ENCODE assay signal across 1 cellular context in the genomic region with DNA sequence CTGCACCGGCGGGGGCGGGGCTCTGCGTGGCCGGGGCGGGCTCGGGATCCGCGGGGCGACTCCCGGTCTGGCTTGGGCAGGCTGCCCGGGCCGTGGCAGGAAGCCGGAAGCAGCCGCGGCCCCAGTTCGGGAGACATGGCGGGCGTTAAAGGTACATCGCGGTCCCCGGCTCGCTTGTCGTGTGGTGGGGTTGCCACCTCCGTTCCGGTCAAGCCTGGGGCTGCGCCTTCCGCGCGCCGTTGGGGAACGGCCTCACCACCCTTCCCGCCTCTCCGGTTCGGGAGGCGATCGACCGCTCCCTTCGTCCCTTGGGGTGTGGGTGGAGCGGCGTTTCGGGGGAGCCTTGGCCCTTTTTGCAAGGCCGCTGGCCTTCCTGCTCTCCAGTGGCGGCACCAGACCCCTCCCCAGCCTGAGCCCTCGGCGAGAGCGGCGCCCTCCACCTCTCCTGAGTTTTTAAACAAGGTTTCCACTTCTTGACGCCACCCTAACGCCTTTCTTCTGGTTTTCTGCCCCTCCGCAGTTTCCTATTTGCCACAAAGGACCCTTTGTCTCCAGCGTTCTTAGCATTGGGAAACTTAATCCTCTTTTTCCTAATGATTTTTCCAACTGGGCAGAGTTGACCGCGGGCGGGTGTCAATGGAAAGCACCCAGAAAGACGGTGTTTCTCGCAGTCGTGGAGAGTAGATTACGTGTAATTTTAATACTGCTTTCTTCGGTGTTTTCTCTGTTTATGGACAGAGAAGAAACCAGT.
TF ChIP-seq lines count a peak whose summit lies in the region.

A gene with protein sequence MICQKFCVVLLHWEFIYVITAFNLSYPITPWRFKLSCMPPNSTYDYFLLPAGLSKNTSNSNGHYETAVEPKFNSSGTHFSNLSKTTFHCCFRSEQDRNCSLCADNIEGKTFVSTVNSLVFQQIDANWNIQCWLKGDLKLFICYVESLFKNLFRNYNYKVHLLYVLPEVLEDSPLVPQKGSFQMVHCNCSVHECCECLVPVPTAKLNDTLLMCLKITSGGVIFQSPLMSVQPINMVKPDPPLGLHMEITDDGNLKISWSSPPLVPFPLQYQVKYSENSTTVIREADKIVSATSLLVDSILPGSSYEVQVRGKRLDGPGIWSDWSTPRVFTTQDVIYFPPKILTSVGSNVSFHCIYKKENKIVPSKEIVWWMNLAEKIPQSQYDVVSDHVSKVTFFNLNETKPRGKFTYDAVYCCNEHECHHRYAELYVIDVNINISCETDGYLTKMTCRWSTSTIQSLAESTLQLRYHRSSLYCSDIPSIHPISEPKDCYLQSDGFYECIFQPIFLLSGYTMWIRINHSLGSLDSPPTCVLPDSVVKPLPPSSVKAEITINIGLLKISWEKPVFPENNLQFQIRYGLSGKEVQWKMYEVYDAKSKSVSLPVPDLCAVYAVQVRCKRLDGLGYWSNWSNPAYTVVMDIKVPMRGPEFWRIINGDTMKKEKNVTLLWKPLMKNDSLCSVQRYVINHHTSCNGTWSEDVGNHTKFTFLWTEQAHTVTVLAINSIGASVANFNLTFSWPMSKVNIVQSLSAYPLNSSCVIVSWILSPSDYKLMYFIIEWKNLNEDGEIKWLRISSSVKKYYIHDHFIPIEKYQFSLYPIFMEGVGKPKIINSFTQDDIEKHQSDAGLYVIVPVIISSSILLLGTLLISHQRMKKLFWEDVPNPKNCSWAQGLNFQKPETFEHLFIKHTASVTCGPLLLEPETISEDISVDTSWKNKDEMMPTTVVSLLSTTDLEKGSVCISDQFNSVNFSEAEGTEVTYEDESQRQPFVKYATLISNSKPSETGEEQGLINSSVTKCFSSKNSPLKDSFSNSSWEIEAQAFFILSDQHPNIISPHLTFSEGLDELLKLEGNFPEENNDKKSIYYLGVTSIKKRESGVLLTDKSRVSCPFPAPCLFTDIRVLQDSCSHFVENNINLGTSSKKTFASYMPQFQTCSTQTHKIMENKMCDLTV (plus strand): TSS at position 79 of the 751 bp plus-strand sequence. CDS start 144,898 bp downstream, outside the sequence.
A gene with protein sequence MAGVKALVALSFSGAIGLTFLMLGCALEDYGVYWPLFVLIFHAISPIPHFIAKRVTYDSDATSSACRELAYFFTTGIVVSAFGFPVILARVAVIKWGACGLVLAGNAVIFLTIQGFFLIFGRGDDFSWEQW (plus strand): TSS at position 79 of the 751 bp plus-strand sequence. CDS start 57 bp downstream, at position 136.

TF ChIP-seq in HepG2, 621 proteins besides CTCF, POLR2A, EP300 and RAD21 (continued from another document and continues in another):
- TF ChIP-seq, protein P1, sequence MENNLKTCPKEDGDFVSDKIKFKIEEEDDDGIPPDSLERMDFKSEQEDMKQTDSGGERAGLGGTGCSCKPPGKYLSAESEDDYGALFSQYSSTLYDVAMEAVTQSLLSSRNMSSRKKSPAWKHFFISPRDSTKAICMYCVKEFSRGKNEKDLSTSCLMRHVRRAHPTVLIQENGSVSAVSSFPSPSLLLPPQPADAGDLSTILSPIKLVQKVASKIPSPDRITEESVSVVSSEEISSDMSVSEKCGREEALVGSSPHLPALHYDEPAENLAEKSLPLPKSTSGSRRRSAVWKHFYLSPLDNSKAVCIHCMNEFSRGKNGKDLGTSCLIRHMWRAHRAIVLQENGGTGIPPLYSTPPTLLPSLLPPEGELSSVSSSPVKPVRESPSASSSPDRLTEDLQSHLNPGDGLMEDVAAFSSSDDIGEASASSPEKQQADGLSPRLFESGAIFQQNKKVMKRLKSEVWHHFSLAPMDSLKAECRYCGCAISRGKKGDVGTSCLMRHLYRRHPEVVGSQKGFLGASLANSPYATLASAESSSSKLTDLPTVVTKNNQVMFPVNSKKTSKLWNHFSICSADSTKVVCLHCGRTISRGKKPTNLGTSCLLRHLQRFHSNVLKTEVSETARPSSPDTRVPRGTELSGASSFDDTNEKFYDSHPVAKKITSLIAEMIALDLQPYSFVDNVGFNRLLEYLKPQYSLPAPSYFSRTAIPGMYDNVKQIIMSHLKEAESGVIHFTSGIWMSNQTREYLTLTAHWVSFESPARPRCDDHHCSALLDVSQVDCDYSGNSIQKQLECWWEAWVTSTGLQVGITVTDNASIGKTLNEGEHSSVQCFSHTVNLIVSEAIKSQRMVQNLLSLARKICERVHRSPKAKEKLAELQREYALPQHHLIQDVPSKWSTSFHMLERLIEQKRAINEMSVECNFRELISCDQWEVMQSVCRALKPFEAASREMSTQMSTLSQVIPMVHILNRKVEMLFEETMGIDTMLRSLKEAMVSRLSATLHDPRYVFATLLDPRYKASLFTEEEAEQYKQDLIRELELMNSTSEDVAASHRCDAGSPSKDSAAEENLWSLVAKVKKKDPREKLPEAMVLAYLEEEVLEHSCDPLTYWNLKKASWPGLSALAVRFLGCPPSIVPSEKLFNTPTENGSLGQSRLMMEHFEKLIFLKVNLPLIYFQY (CRISPR knock-in tag; IDR thresholded peaks at IDR 0.05; ENCODE audit: borderline replicate concordance): peak; percentile 39; the same call in 1 of the 2 replicates
- TF ChIP-seq ZNF564 (CRISPR knock-in tag; IDR thresholded peaks at IDR 0.05): peak; percentile 82; the same call in 1 of the 2 replicates
- TF ChIP-seq ZNF468 (CRISPR knock-in tag; IDR thresholded peaks at IDR 0.05): no peak
- no peak for TF ChIP-seq RNF2 (conservative IDR thresholded peaks at IDR 0.05; ENCODE audit: low read depth)
- TF ChIP-seq, protein P2, sequence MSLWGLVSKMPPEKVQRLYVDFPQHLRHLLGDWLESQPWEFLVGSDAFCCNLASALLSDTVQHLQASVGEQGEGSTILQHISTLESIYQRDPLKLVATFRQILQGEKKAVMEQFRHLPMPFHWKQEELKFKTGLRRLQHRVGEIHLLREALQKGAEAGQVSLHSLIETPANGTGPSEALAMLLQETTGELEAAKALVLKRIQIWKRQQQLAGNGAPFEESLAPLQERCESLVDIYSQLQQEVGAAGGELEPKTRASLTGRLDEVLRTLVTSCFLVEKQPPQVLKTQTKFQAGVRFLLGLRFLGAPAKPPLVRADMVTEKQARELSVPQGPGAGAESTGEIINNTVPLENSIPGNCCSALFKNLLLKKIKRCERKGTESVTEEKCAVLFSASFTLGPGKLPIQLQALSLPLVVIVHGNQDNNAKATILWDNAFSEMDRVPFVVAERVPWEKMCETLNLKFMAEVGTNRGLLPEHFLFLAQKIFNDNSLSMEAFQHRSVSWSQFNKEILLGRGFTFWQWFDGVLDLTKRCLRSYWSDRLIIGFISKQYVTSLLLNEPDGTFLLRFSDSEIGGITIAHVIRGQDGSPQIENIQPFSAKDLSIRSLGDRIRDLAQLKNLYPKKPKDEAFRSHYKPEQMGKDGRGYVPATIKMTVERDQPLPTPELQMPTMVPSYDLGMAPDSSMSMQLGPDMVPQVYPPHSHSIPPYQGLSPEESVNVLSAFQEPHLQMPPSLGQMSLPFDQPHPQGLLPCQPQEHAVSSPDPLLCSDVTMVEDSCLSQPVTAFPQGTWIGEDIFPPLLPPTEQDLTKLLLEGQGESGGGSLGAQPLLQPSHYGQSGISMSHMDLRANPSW (CRISPR knock-in tag; IDR thresholded peaks at IDR 0.05; ENCODE audit: borderline replicate concordance): no peak
- peak; percentile 42; the same call in 1 of the 2 replicates for TF ChIP-seq MTF2 (CRISPR knock-in tag; IDR thresholded peaks at IDR 0.05; ENCODE audit: borderline replicate concordance)
- peak; percentile 69 for TF ChIP-seq THAP11 (CRISPR knock-in tag; IDR thresholded peaks at IDR 0.05)
- no peak for TF ChIP-seq NFYB (CRISPR knock-in tag; IDR thresholded peaks at IDR 0.05)
- no peak for TF ChIP-seq SRF (IDR thresholded peaks at IDR 0.05; ENCODE audit: low read depth, low read length)
- no peak for TF ChIP-seq ONECUT2 (CRISPR knock-in tag; IDR thresholded peaks at IDR 0.05)
- no peak for TF ChIP-seq ZNF17 (CRISPR knock-in tag; IDR thresholded peaks at IDR 0.05)
- TF ChIP-seq KLF13 (CRISPR knock-in tag; IDR thresholded peaks at IDR 0.05): no peak
- no peak for TF ChIP-seq TCF12 (IDR thresholded peaks at IDR 0.05)
- TF ChIP-seq TCF12 (CRISPR knock-in tag; IDR thresholded peaks at IDR 0.05): 0 out of 2 replicates have a peak, but pooled peaks have one; percentile 50
- TF ChIP-seq CREM (IDR thresholded peaks at IDR 0.05): no peak
- TF ChIP-seq CREM (CRISPR knock-in tag; IDR thresholded peaks at IDR 0.05): no peak
- no peak for TF ChIP-seq ZNF205 (CRISPR knock-in tag; IDR thresholded peaks at IDR 0.05)
- 0 out of 2 replicates have a peak, but pooled peaks have one; percentile 20 for TF ChIP-seq ZNF264 (CRISPR knock-in tag; IDR thresholded peaks at IDR 0.05)
- TF ChIP-seq, protein P3, sequence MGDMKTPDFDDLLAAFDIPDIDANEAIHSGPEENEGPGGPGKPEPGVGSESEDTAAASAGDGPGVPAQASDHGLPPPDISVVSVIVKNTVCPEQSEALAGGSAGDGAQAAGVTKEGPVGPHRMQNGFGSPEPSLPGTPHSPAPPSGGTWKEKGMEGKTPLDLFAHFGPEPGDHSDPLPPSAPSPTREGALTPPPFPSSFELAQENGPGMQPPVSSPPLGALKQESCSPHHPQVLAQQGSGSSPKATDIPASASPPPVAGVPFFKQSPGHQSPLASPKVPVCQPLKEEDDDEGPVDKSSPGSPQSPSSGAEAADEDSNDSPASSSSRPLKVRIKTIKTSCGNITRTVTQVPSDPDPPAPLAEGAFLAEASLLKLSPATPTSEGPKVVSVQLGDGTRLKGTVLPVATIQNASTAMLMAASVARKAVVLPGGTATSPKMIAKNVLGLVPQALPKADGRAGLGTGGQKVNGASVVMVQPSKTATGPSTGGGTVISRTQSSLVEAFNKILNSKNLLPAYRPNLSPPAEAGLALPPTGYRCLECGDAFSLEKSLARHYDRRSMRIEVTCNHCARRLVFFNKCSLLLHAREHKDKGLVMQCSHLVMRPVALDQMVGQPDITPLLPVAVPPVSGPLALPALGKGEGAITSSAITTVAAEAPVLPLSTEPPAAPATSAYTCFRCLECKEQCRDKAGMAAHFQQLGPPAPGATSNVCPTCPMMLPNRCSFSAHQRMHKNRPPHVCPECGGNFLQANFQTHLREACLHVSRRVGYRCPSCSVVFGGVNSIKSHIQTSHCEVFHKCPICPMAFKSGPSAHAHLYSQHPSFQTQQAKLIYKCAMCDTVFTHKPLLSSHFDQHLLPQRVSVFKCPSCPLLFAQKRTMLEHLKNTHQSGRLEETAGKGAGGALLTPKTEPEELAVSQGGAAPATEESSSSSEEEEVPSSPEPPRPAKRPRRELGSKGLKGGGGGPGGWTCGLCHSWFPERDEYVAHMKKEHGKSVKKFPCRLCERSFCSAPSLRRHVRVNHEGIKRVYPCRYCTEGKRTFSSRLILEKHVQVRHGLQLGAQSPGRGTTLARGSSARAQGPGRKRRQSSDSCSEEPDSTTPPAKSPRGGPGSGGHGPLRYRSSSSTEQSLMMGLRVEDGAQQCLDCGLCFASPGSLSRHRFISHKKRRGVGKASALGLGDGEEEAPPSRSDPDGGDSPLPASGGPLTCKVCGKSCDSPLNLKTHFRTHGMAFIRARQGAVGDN (CRISPR knock-in tag; IDR thresholded peaks at IDR 0.05): peak; percentile 87
- TF ChIP-seq ZNF10 (CRISPR knock-in tag; IDR thresholded peaks at IDR 0.05; ENCODE audit: borderline replicate concordance, low read depth): no peak
- TF ChIP-seq, protein P4, sequence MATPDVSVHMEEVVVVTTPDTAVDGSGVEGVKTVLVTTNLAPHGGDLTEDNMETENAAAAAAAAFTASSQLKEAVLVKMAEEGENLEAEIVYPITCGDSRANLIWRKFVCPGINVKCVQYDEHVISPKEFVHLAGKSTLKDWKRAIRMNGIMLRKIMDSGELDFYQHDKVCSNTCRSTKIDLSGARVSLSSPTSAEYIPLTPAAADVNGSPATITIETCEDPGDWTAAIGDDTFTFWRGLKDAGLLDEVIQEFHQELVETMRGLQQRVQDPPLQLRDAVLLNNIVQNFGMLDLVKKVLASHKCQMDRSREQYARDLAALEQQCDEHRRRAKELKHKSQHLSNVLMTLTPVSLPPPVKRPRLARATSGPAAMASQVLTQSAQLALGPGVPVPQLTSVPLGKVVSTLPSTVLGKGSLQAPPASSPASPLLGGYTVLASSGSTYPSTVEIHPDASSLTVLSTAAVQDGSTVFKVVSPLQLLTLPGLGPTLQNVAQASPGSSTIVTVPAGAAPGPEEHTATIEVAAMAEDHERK (CRISPR knock-in tag; IDR thresholded peaks at IDR 0.05; ENCODE audit: low read depth): 0 out of 2 replicates have a peak, but pooled peaks have one; percentile 11
- peak; percentile 34 for TF ChIP-seq TEAD3 (CRISPR knock-in tag; optimal IDR thresholded peaks at IDR 0.05; ENCODE audit: borderline replicate concordance)
- TF ChIP-seq, protein P5, sequence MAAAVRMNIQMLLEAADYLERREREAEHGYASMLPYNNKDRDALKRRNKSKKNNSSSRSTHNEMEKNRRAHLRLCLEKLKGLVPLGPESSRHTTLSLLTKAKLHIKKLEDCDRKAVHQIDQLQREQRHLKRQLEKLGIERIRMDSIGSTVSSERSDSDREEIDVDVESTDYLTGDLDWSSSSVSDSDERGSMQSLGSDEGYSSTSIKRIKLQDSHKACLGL (CRISPR knock-in tag; IDR thresholded peaks at IDR 0.05): peak; percentile 84; the same call in 1 of the 2 replicates
- TF ChIP-seq PCBP2 (optimal IDR thresholded peaks at IDR 0.05; ENCODE audit: low read depth, low read length, poor library complexity, severe bottlenecking): no peak
- no peak for TF ChIP-seq MLLT10 (CRISPR knock-in tag; IDR thresholded peaks at IDR 0.05)
- TF ChIP-seq, protein P6, sequence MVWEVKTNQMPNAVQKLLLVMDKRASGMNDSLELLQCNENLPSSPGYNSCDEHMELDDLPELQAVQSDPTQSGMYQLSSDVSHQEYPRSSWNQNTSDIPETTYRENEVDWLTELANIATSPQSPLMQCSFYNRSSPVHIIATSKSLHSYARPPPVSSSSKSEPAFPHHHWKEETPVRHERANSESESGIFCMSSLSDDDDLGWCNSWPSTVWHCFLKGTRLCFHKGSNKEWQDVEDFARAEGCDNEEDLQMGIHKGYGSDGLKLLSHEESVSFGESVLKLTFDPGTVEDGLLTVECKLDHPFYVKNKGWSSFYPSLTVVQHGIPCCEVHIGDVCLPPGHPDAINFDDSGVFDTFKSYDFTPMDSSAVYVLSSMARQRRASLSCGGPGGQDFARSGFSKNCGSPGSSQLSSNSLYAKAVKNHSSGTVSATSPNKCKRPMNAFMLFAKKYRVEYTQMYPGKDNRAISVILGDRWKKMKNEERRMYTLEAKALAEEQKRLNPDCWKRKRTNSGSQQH (CRISPR knock-in tag; IDR thresholded peaks at IDR 0.05; ENCODE audit: low read depth): peak; percentile 72
- TF ChIP-seq FOXA1 (IDR thresholded peaks at IDR 0.05): no peak
- peak; percentile 21; the same call in 1 of the 2 replicates for TF ChIP-seq FOXA1 (CRISPR knock-in tag; IDR thresholded peaks at IDR 0.05)
- no peak for TF ChIP-seq ZNF672 (CRISPR knock-in tag; IDR thresholded peaks at IDR 0.05)
- peak; percentile 59 for TF ChIP-seq PITX1 (CRISPR knock-in tag; IDR thresholded peaks at IDR 0.05)
- no peak for TF ChIP-seq KLF9 (CRISPR knock-in tag; IDR thresholded peaks at IDR 0.05; ENCODE audit: low read depth)
- no peak for TF ChIP-seq SYNCRIP (IDR thresholded peaks at IDR 0.05; ENCODE audit: insufficient read depth, low read depth, low read length)
- 0 out of 2 replicates have a peak, but pooled peaks have one; percentile 40 for TF ChIP-seq ZNF792 (CRISPR knock-in tag; IDR thresholded peaks at IDR 0.05)
- no peak for TF ChIP-seq RBAK (CRISPR knock-in tag; IDR thresholded peaks at IDR 0.05)
- TF ChIP-seq TCF7 (IDR thresholded peaks at IDR 0.05; ENCODE audit: low read depth): no peak
- no peak for TF ChIP-seq THYN1 (CRISPR knock-in tag; IDR thresholded peaks at IDR 0.05; ENCODE audit: borderline replicate concordance, low read depth)
- TF ChIP-seq NFATC3 (CRISPR knock-in tag; IDR thresholded peaks at IDR 0.05): no peak
- TF ChIP-seq ZNF44 (CRISPR knock-in tag; IDR thresholded peaks at IDR 0.05): no peak
